8 cellular contexts compared by ENCODE assay signal in genomic region chr11:32090774-32091370, GRCh38. TPM values are rescaled to one million over a fixed set of nuclear protein-coding genes. Genes with fewer than 3 reads are reported as not detected.
DNase-seq lines count a peak whose midpoint lies in the region; ATAC-seq and TF ChIP-seq lines count a peak whose summit lies in the region.

Gene RCN1 (plus strand): TSS chr11:32091074. CDS start chr11:32091197, 123 bp downstream.

- 0% methylated on average over 1 of the region's 69 CpGs; no CpG with 5 or more reads in 1 of the 2 donors for WGBS in esophagus squamous epithelium, 2 donors

- TF ChIP-seq CTCF in esophagus squamous epithelium (IDR thresholded peaks at IDR 0.05), result no peak

- DNase-seq in Ammon's horn (ENCODE audit: low spot score) (peak; percentile 64), NCI-H82 (lab: John Stamatoyannopoulos, UW) (peak; percentile 95), esophagus squamous epithelium (lab: John Stamatoyannopoulos, UW) (no peak)
- DNase-seq in activated T-cell treated with anti-CD3 and anti-CD28 coated beads, Interleukin-2, amount 50 U/mL, for 48 hours, result peak; percentile 64 to 72

- H3K27me3 ChIP-seq in esophagus squamous epithelium (no peaks in the 10 kb centered on the region), muscle layer of colon (ENCODE audit: control insufficient read depth in 1 of 2, insufficient read depth in 2 of 2, low read length in 2 of 2) (no peaks in the 10 kb centered on the region)

- ATAC-seq in GM18907 (IDR thresholded peaks at IDR 0.05; ENCODE audit: unreplicated experiment) (peak; percentile 62), HG03135 (IDR thresholded peaks at IDR 0.05; ENCODE audit: unreplicated experiment) (peak; percentile 47)

- no peaks in the 10 kb centered on the region for H3K9me3 ChIP-seq in esophagus squamous epithelium
- H3K9me3 ChIP-seq in muscle layer of colon (ENCODE audit: low read length), result no peaks in the 10 kb centered on the region

- H3K27ac ChIP-seq in esophagus squamous epithelium (peak within 1 kb of the TSS; percentile 80 to 93 (median 82)), muscle layer of colon (ENCODE audit: low read depth, low read length) (peak within 1 kb of the TSS; percentile 78)

- peak within 1 kb of the TSS; percentile 43 for H3K9ac ChIP-seq in muscle layer of colon (ENCODE audit: low read length)

- peak within 1 kb of the TSS; percentile 94 for H3K27ac Mint-ChIP-seq in stimulated activated naive CD8-positive, alpha-beta T cell treated with anti-CD3 and anti-CD28 coated beads, Interleukin-15, Interleukin-2, amounts not matched to agents 100 ng/mL and 50 ng/mL, for 24 hours

- peaks cover 48% of the 10 kb centered on the region for H3K4me1 Mint-ChIP-seq in stimulated activated naive CD8-positive, alpha-beta T cell treated with anti-CD3 and anti-CD28 coated beads, Interleukin-15, Interleukin-2, amounts not matched to agents 100 ng/mL and 50 ng/mL, for 24 hours (ENCODE audit: low read depth)

- peak within 1 kb of the TSS; percentile 89 for H3K4me3 Mint-ChIP-seq in stimulated activated naive CD8-positive, alpha-beta T cell treated with anti-CD3 and anti-CD28 coated beads, Interleukin-15, Interleukin-2, amounts not matched to agents 100 ng/mL and 50 ng/mL, for 24 hours

- H3K36me3 Mint-ChIP-seq in stimulated activated naive CD8-positive, alpha-beta T cell treated with anti-CD3 and anti-CD28 coated beads, Interleukin-15, Interleukin-2, amounts not matched to agents 100 ng/mL and 50 ng/mL, for 24 hours (ENCODE audit: low read depth), result peaks cover 8% of the 10 kb centered on the region

- H3K36me3 ChIP-seq in esophagus squamous epithelium, result no peaks in the 10 kb centered on the region
- no peaks in the 10 kb centered on the region for H3K36me3 ChIP-seq in muscle layer of colon (ENCODE audit: insufficient read depth, low read length)

- H3K27me3 Mint-ChIP-seq in stimulated activated naive CD8-positive, alpha-beta T cell treated with anti-CD3 and anti-CD28 coated beads, Interleukin-15, Interleukin-2, amounts not matched to agents 100 ng/mL and 50 ng/mL, for 24 hours, result peaks cover 5% of the 10 kb centered on the region

- peak in 1 of 4 donors; percentile 33 for TF ChIP-seq POLR2A in esophagus squamous epithelium (IDR thresholded peaks at IDR 0.05)

- peaks cover 9 to 48% (median 15%) of the 10 kb centered on the region in 3 donors for H3K4me1 ChIP-seq in esophagus squamous epithelium
- peaks cover 15% of the 10 kb centered on the region for H3K4me1 ChIP-seq in muscle layer of colon (ENCODE audit: insufficient read depth, low read length)

- peak within 1 kb of the TSS; percentile 62 to 96 (median 78) for H3K4me3 ChIP-seq in esophagus squamous epithelium
- peak within 1 kb of the TSS; percentile 83 to 87 for H3K4me3 ChIP-seq in muscle layer of colon (ENCODE audit: low read depth in 1 of 2, low read length in 2 of 2)

- no peaks in the 10 kb centered on the region for H3K9me3 Mint-ChIP-seq in stimulated activated naive CD8-positive, alpha-beta T cell treated with anti-CD3 and anti-CD28 coated beads, Interleukin-15, Interleukin-2, amounts not matched to agents 100 ng/mL and 50 ng/mL, for 24 hours

- intact Hi-C loops in esophagus squamous epithelium (cut with DNase I), result no loop called here

RNA-seq across cellular contexts. Expression of gene RCN1, which starts in this region (rescaled TPM):
- total RNA-seq in esophagus squamous epithelium, result 10 to 100 TPM; 15.0 to 34.9 (median 20.0) TPM
